Comparison of ENCODE assay signal across 9 cellular contexts in genomic region chr10:100348389-100348927, GRCh38.
A peak's percentile ranks its signal among the peaks of the same experiment; 100 is the strongest.
DNase-seq lines count a peak whose midpoint lies in the region; ATAC-seq and TF ChIP-seq lines count a peak whose summit lies in the region.
"Had no signal": no experiment of that assay in that cellular context is flagged by ENCODE, and none has a peak within 500 bp of the region (broad histone marks: within the 10 kb centered on the region; RNA-seq: fewer than 3 reads in every experiment).

No MANE protein-coding gene starts in this region.

- POLR2A ChIA-PET in RWPE1 (lab: Yijun Ruan, JAX; ENCODE audit: low non-redundant PET): interaction anchor here (1.0 to 4.7 kb wide), 3 partner anchors 11 to 81 kb away, joined by 3 to 54 read pairs (median 5); no protein-coding TSS in a partner anchor

- no peak for DNase-seq in GM12865 (ENCODE audit: low read depth)
- DNase-seq in RWPE1 (ENCODE audit: low spot score): no peak
- peak; percentile 30 for DNase-seq in epithelial cell of esophagus (ENCODE audit: low read depth)
- DNase-seq in NCI-H2171 treated with DMSO at 0.1 percent for 48 hours (lab: John Stamatoyannopoulos, UW): no peak
- no peak for DNase-seq in NCI-H1930 (lab: John Stamatoyannopoulos, UW)
- no peak for DNase-seq in GM13977 (ENCODE audit: low spot score)
- DNase-seq: occipital lobe had no signal

- peak overlapping the region; percentile 80 for H3K4me2 ChIP-seq in parathyroid adenoma (ENCODE audit: low read length)

- no peaks in the 10 kb centered on the region for H3K79me2 ChIP-seq in parathyroid adenoma

- TF ChIP-seq CTCF in GM12865 (IDR thresholded peaks at IDR 0.05; ENCODE audit: insufficient read depth, low read depth, low read length, missing control alignments): no peak
- no peak for TF ChIP-seq CTCF in RWPE1 (conservative IDR thresholded peaks at IDR 0.05; ENCODE audit: low read depth)
- TF ChIP-seq CTCF in epithelial cell of esophagus (IDR thresholded peaks at IDR 0.05; ENCODE audit: insufficient read depth, low read depth, low read length, missing control alignments): no peak
- no peak for TF ChIP-seq CTCF in parathyroid adenoma (IDR thresholded peaks at IDR 0.05)
- no peak for TF ChIP-seq CTCF in GM13977 (IDR thresholded peaks at IDR 0.05; ENCODE audit: extremely low read depth, insufficient read depth, missing control alignments)

- H2AFZ ChIP-seq in parathyroid adenoma: no peak overlapping the region

- H3K9me3 ChIP-seq in parathyroid adenoma (ENCODE audit: control insufficient read depth, low read length): no peaks in the 10 kb centered on the region

- H3K27ac ChIP-seq in RWPE1 (peak overlapping the region; percentile 92), parathyroid adenoma (no peak overlapping the region)

- no peak overlapping the region for H3K9ac ChIP-seq in parathyroid adenoma

- H3K4me3 ChIP-seq in GM12865 (ENCODE audit: low read depth, low read length) (peak overlapping the region; percentile 67), epithelial cell of esophagus (ENCODE audit: low read length) (peak overlapping the region; percentile 91), parathyroid adenoma (ENCODE audit: low read depth, low read length) (peak overlapping the region; percentile 84)

- in situ Hi-C loops in GM13977 (cut with MboI; ENCODE audit: low pct_unique_long_range_greater_than_20kb, low sequenced_read_pairs, unreplicated experiment): loop anchor here (10.0 kb wide), 1 partner anchor 86 kb away; no protein-coding TSS in a partner anchor

- no peak for ATAC-seq in GM21528 (IDR thresholded peaks at IDR 0.05; ENCODE audit: low FRiP score, unreplicated experiment)

- peaks cover 7% of the 10 kb centered on the region for H3K4me1 ChIP-seq in parathyroid adenoma

- H3K27me3 ChIP-seq in parathyroid adenoma (ENCODE audit: control insufficient read depth, insufficient read depth, low read length): no peaks in the 10 kb centered on the region

- H3K36me3 ChIP-seq in parathyroid adenoma (ENCODE audit: control insufficient read depth, insufficient read depth, low read length): no peaks in the 10 kb centered on the region

- CTCF ChIA-PET in RWPE1 (lab: Yijun Ruan, JAX): interaction anchor here (0.5 to 4.9 kb wide), 4 partner anchors 10 to 85 kb away, joined by 3 to 24 read pairs (median 6); no protein-coding TSS in a partner anchor
